13 cellular contexts compared by ENCODE assay signal in the genomic region with DNA sequence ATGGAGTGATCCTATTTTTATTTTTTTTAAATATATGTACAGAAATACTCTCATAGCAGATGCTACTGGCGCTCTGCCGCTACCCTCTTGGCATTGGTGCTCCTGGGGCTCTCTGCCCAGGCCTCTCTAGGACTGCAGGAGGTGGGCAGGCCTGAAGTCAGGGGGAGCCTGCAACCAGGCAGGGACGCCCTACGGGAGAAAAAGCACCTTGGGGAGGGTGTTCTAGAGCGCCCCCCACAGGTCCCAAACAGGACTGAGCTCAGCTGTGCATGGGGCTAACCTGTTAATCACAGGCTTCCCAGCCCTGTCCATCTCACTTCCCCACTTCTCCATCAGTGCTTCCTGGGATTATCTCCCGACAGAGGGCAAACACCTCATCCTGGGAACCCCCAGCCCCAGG.
DNase-seq lines count a peak whose midpoint lies in the region; ATAC-seq and TF ChIP-seq lines count a peak whose summit lies in the region.
"Had no signal": no experiment of that assay in that cellular context is flagged by ENCODE, and none has a peak within 500 bp of the region (broad histone marks: within the 10 kb centered on the region; RNA-seq: fewer than 3 reads in every experiment).

No MANE protein-coding gene starts in this region.

- H3F3A ChIP-seq in SU-DHL-6 (ENCODE audit: insufficient read depth) = no peaks in the 10 kb centered on the region

- peaks cover 6% of the 10 kb centered on the region for H3K9me3 Mint-ChIP-seq in activated T-cell treated with anti-CD3 and anti-CD28 coated beads, Interleukin-2, amount 50 U/mL, for 4 hours
- peaks cover 0 to 9% (median 3%) of the 10 kb centered on the region in 11 donors for H3K9me3 Mint-ChIP-seq in naive thymus-derived CD4-positive, alpha-beta T cell
- H3K9me3 Mint-ChIP-seq: activated naive CD4-positive, alpha-beta T cell treated with anti-CD3 and anti-CD28 coated beads, Interleukin-2, amount 50 U/mL, for 24 hours had no signal

- no peak overlapping the region for H3K27ac Mint-ChIP-seq in naive thymus-derived CD4-positive, alpha-beta T cell

- H3K36me3 Mint-ChIP-seq in activated T-cell treated with anti-CD3 and anti-CD28 coated beads, Interleukin-2, amount 50 U/mL, for 4 hours (ENCODE audit: insufficient read depth) = no peaks in the 10 kb centered on the region
- H3K36me3 Mint-ChIP-seq in naive thymus-derived CD4-positive, alpha-beta T cell = peaks cover 0 to 6% (median 0%) of the 10 kb centered on the region in 5 donors
- H3K36me3 Mint-ChIP-seq: activated naive CD4-positive, alpha-beta T cell treated with anti-CD3 and anti-CD28 coated beads, Interleukin-2, amount 50 U/mL, for 24 hours had no signal

- no peaks in the 10 kb centered on the region for H3K79me2 ChIP-seq in SU-DHL-6 (ENCODE audit: insufficient read depth, low read length)

- H3K27me3 ChIP-seq in SU-DHL-6 (ENCODE audit: low read length) = no peaks in the 10 kb centered on the region
- peaks cover 10% of the 10 kb centered on the region for H3K27me3 ChIP-seq in foreskin keratinocyte
- no peaks in the 10 kb centered on the region for H3K27me3 ChIP-seq in naive thymus-derived CD4-positive, alpha-beta T cell (ENCODE audit: control insufficient read depth in 2 of 2, insufficient read depth in 2 of 2, low read length in 2 of 2)

- H3K9me3 ChIP-seq in SU-DHL-6 (ENCODE audit: insufficient read depth, low read length) = no peaks in the 10 kb centered on the region
- no peaks in the 10 kb centered on the region for H3K9me3 ChIP-seq in naive thymus-derived CD4-positive, alpha-beta T cell (ENCODE audit: control insufficient read depth in 2 of 3, low read length in 3 of 3)

- no peaks in the 10 kb centered on the region for H3K36me3 ChIP-seq in SU-DHL-6 (ENCODE audit: low read length)
- no peaks in the 10 kb centered on the region for H3K36me3 ChIP-seq in naive thymus-derived CD4-positive, alpha-beta T cell (ENCODE audit: control insufficient read depth in 2 of 3, insufficient read depth in 3 of 3, low read length in 3 of 3)

- H3K9ac ChIP-seq in SU-DHL-6 (ENCODE audit: low read length) = no peak overlapping the region

- CTCF ChIA-PET in naive thymus-derived CD4-positive, alpha-beta T cell (lab: Charles Lee) = interaction anchor here (0.6 kb wide), 1 partner anchor 725 kb away, joined by 4 read pairs; no protein-coding TSS in a partner anchor
- CTCF ChIA-PET in RWPE1 (lab: Yijun Ruan, JAX) = interaction anchor here (0.5 to 0.6 kb wide), 2 partner anchors 32 to 107 kb away, joined by 3 read pairs; no protein-coding TSS in a partner anchor

- no peak overlapping the region for H3K4me2 ChIP-seq in SU-DHL-6 (ENCODE audit: low read depth, low read length, poor library complexity, severe bottlenecking)

- H3K4me3 ChIP-seq in GM12875 (ENCODE audit: low read depth, low read length) = no peak overlapping the region
- no peak overlapping the region for H3K4me3 ChIP-seq in SU-DHL-6 (ENCODE audit: insufficient read depth, low read length, poor library complexity, severe bottlenecking)
- no peak overlapping the region for H3K4me3 ChIP-seq in naive thymus-derived CD4-positive, alpha-beta T cell (ENCODE audit: low read length)

- no peak overlapping the region for H3K4me3 Mint-ChIP-seq in activated T-cell treated with anti-CD3 and anti-CD28 coated beads, Interleukin-2, amount 50 U/mL, for 4 hours
- H3K4me3 Mint-ChIP-seq in naive thymus-derived CD4-positive, alpha-beta T cell = no peak overlapping the region
- H3K4me3 Mint-ChIP-seq: activated naive CD4-positive, alpha-beta T cell treated with anti-CD3 and anti-CD28 coated beads, Interleukin-2, amount 50 U/mL, for 24 hours; central memory CD8-positive, alpha-beta T cell had no signal

- H3K9me2 ChIP-seq in SU-DHL-6 (replicated peaks; ENCODE audit: insufficient read depth, low read length) = no peaks in the 10 kb centered on the region

- H3K4me1 Mint-ChIP-seq in activated T-cell treated with anti-CD3 and anti-CD28 coated beads, Interleukin-2, amount 50 U/mL, for 4 hours (ENCODE audit: low read depth) = peaks cover 12% of the 10 kb centered on the region
- H3K4me1 Mint-ChIP-seq in naive thymus-derived CD4-positive, alpha-beta T cell = peaks cover 12 to 38% (median 19%) of the 10 kb centered on the region in 7 donors

- ATAC-seq in foreskin keratinocyte (no peak), HG03571 (IDR thresholded peaks at IDR 0.05; ENCODE audit: unreplicated experiment) (no peak)
- ATAC-seq in activated T-cell treated with anti-CD3 and anti-CD28 coated beads, Interleukin-2, amount 50 U/mL, for 4 hours = no peak
- no peak for ATAC-seq in naive thymus-derived CD4-positive, alpha-beta T cell

- peaks cover 5% of the 10 kb centered on the region for H3K27me3 Mint-ChIP-seq in activated T-cell treated with anti-CD3 and anti-CD28 coated beads, Interleukin-2, amount 50 U/mL, for 4 hours (ENCODE audit: low read depth)
- peaks cover 6 to 12% (median 7%) of the 10 kb centered on the region in 5 donors for H3K27me3 Mint-ChIP-seq in naive thymus-derived CD4-positive, alpha-beta T cell
- H3K27me3 Mint-ChIP-seq: central memory CD8-positive, alpha-beta T cell had no signal

- POLR2A ChIA-PET in naive thymus-derived CD4-positive, alpha-beta T cell (lab: Charles Lee) = interaction anchor here (1.0 kb wide), 1 partner anchor 167 kb away, joined by 5 read pairs; no protein-coding TSS in a partner anchor
- POLR2A ChIA-PET in RWPE1 (lab: Yijun Ruan, JAX; ENCODE audit: low non-redundant PET) = no interaction called here

- DNase-seq in 8988T (peak; percentile 54), foreskin keratinocyte (no peak), RWPE1 (ENCODE audit: low spot score) (no peak)
- no peak for DNase-seq in activated T-cell treated with anti-CD3 and anti-CD28 coated beads, Interleukin-2, amount 50 U/mL, for 4 hours
- no peak for DNase-seq in naive thymus-derived CD4-positive, alpha-beta T cell
- DNase-seq: NCI-H1694, NCI-H748 treated with DMSO at 0.1 percent for 48 hours, SHP77 had no signal

- no peaks in the 10 kb centered on the region for H4K20me1 ChIP-seq in SU-DHL-6 (ENCODE audit: low read depth, low read length)

- H3K27ac ChIP-seq in SU-DHL-6 (ENCODE audit: low read depth, low read length) (no peak overlapping the region), foreskin keratinocyte (no peak overlapping the region), RWPE1 (no peak overlapping the region)
- H3K27ac ChIP-seq in naive thymus-derived CD4-positive, alpha-beta T cell (ENCODE audit: low read depth, low read length) = no peak overlapping the region

- intact Hi-C loops in naive thymus-derived CD4-positive, alpha-beta T cell (cut with micrococcal nuclease) = loop anchor here in 1 of 2 donors (2.0 to 10.0 kb wide), 3 partner anchors 401 to 945 kb away; no protein-coding TSS in a partner anchor

- peak; percentile 37; the same call in 1 of the 2 replicates for TF ChIP-seq CTCF in GM12875 (IDR thresholded peaks at IDR 0.05; ENCODE audit: borderline replicate concordance, insufficient read depth, low read depth, low read length)
- TF ChIP-seq CTCF in SU-DHL-6 (IDR thresholded peaks at IDR 0.05; ENCODE audit: insufficient read depth, low read length, poor library complexity, severe bottlenecking) = peak; percentile 13
- TF ChIP-seq CTCF in foreskin keratinocyte (conservative IDR thresholded peaks at IDR 0.05) = peak; percentile 29
- no peak for TF ChIP-seq CTCF in RWPE1 (conservative IDR thresholded peaks at IDR 0.05; ENCODE audit: low read depth)

- H2AFZ ChIP-seq in SU-DHL-6 (ENCODE audit: low read depth, low read length, severe bottlenecking) = no peak overlapping the region

- peaks cover 21% of the 10 kb centered on the region for H3K4me1 ChIP-seq in foreskin keratinocyte
- peaks cover 0 to 9% of the 10 kb centered on the region in 2 donors for H3K4me1 ChIP-seq in naive thymus-derived CD4-positive, alpha-beta T cell (ENCODE audit: control insufficient read depth in 2 of 2, insufficient read depth in 2 of 2, low read length in 2 of 2)
